Comparison of ENCODE assay signal across 20 cellular contexts in the genomic region with DNA sequence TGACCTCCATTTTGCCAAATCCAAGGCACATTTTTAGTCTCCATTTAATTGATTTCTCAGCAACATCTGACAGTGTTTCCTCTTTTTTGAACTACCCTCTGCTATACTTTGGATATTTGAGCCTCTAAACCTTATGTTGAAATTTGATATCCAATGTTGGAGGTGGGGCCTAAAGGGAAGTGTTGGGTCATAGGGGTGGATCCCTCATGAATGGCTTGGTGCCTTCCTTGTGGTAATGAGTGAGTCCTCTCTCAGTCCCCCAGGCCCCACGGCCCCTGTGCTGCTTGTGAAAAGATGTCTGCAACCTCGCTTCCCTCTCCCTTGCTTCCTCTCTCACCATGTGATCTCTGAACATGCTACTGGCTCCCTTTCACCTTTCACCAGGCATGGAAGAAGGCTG.
DNase-seq lines count a peak whose midpoint lies in the region; ATAC-seq, FAIRE-seq and TF ChIP-seq lines count a peak whose summit lies in the region.
"Had no signal": no experiment of that assay in that cellular context is flagged by ENCODE, and none has a peak within 500 bp of the region (broad histone marks: within the 10 kb centered on the region; RNA-seq: fewer than 3 reads in every experiment).

No MANE protein-coding gene starts in this region.

- WGBS in H1 (ENCODE audit: extremely low coverage in 1 of 2, insufficient coverage in 1 of 2, insufficient read length in 1 of 2, insufficient replicate concordance in 2 of 2, low coverage in 1 of 2, low lambda C conversion rate in 2 of 2, missing lambda C conversion rate in 1 of 2), 2 experiments: 100% methylated on average over 2 of the region's 2 CpGs; no CpG with 5 or more reads in 1 of the 2 experiments
- 52 to 54% methylated on average over 2 of the region's 2 CpGs for WGBS in esophagus squamous epithelium, 2 donors

- no peak overlapping the region for H3K14ac ChIP-seq in H1 (ENCODE audit: insufficient read length)

- H3K23me2 ChIP-seq in H1 (ENCODE audit: low read depth, low read length): no peaks in the 10 kb centered on the region

- H3K4me1 ChIP-seq in H1 (replicated peaks in 1 of 4; ENCODE audit: control insufficient read depth in 3 of 4, insufficient read depth in 4 of 4, low read length in 3 of 4): no peaks in the 10 kb centered on the region
- no peaks in the 10 kb centered on the region for H3K4me1 ChIP-seq in esophagus squamous epithelium

- intact Hi-C loops in esophagus squamous epithelium (cut with DNase I): no loop called here

- H2BK12ac ChIP-seq in H1 (ENCODE audit: low read depth, low read length): no peak overlapping the region

- CTCF ChIA-PET in H1 (lab: Charles Lee; ENCODE audit: partially characterized antibody): no interaction called here

- H3K4me2 ChIP-seq in H1 (ENCODE audit: insufficient read depth in 1 of 2, low read depth in 2 of 2, low read length in 2 of 2): no peak overlapping the region

- H3K27me3 ChIP-seq in H1 (replicated peaks in 1 of 4; ENCODE audit: control insufficient read depth in 3 of 4, extremely low read depth in 1 of 4, insufficient read depth in 3 of 4, low read length in 3 of 4) (no peaks in the 10 kb centered on the region), esophagus squamous epithelium (no peaks in the 10 kb centered on the region)

- no peak overlapping the region for H2AK5ac ChIP-seq in H1 (ENCODE audit: low read depth, low read length)

- H3K9ac ChIP-seq in H1 (replicated peaks in 1 of 4; ENCODE audit: extremely low read depth in 1 of 4, low read depth in 3 of 4, low read length in 3 of 4): no peak overlapping the region

- H2BK120ac ChIP-seq in H1 (replicated peaks; ENCODE audit: low read depth, low read length): no peak overlapping the region

- no peak overlapping the region for H3K27ac ChIP-seq in H1 (ENCODE audit: low read depth, low read length)
- H3K27ac ChIP-seq in esophagus squamous epithelium: no peak overlapping the region

- ATAC-seq in GM21360 (IDR thresholded peaks at IDR 0.05; ENCODE audit: unreplicated experiment): no peak
- ATAC-seq: Panc1, Right ventricle myocardium inferior, SK-N-SH treated with all-trans-retinoic acid at 6 μM for 48 hours had no signal

- no peak overlapping the region for H3K4ac ChIP-seq in H1 (replicated peaks; ENCODE audit: insufficient read length, low read depth, low read length)

- no peaks in the 10 kb centered on the region for H3K79me2 ChIP-seq in H1 (ENCODE audit: control insufficient read depth in 1 of 2, insufficient read depth in 2 of 2, low read length in 2 of 2)

- H3K23ac ChIP-seq in H1 (ENCODE audit: insufficient read length): no peak overlapping the region

- H4K5ac ChIP-seq in H1 (ENCODE audit: insufficient read length, low read depth, low read length): no peak overlapping the region

- H3K36me3 ChIP-seq in H1 (ENCODE audit: control insufficient read depth in 2 of 4, insufficient read depth in 4 of 4, low read length in 3 of 4) (no peaks in the 10 kb centered on the region), esophagus squamous epithelium (no peaks in the 10 kb centered on the region)

- no peak overlapping the region for H3K18ac ChIP-seq in H1 (ENCODE audit: extremely low read depth, low read length)

- DNase-seq in NOMO-1 (lab: John Stamatoyannopoulos, UW; ENCODE audit: unreplicated experiment in 2 of 2) (peak; percentile 19 to 36), NOMO-1 treated with dmso at 0.1 percent for 144 hours (lab: John Stamatoyannopoulos, UW; ENCODE audit: unreplicated experiment) (no peak), Kasumi-1 (lab: John Stamatoyannopoulos, UW) (peak; percentile 6 to 32), NCI-H2171 treated with DMSO at 0.1 percent for 48 hours (lab: John Stamatoyannopoulos, UW) (peak; percentile 50), H1 (ENCODE audit: low read depth in 1 of 2, low spot score in 2 of 2) (no peak), esophagus squamous epithelium (lab: John Stamatoyannopoulos, UW) (no peak), NCI-H345 treated with DMSO at 0.1 percent for 48 hours (lab: John Stamatoyannopoulos, UW; ENCODE audit: unreplicated experiment) (no peak)
- DNase-seq: COR-L47; DMS53; HCEC 1CT; NCI-H1417; NCI-H2029; NCI-H226; NCI-H526 treated with DMSO at 0.1 percent for 48 hours; NK-92 treated with Interleukin-12 subunit alpha and Interleukin-12 subunit beta, amount 100 ng/mL, for 24 hours had no signal

- TF ChIP-seq POLR2A in H1 (IDR thresholded peaks at IDR 0.05; ENCODE audit: control extremely low read depth in 1 of 2, low read depth in 2 of 2, low read length in 2 of 2): no peak
- TF ChIP-seq POLR2A in esophagus squamous epithelium (IDR thresholded peaks at IDR 0.05): no peak

- H2BK20ac ChIP-seq in H1 (ENCODE audit: low read length): no peak overlapping the region

- H2BK5ac ChIP-seq in H1 (ENCODE audit: low read depth, low read length): no peak overlapping the region

- H3K56ac ChIP-seq in H1 (replicated peaks; ENCODE audit: insufficient read length, low read depth, low read length): no peak overlapping the region

- H3K4me3 ChIP-seq in H1 (ENCODE audit: extremely low read depth in 1 of 4, insufficient read depth in 2 of 4, low read depth in 3 of 4, low read length in 4 of 4) (no peak overlapping the region), esophagus squamous epithelium (no peak overlapping the region)

- no peak overlapping the region for H4K91ac ChIP-seq in H1 (replicated peaks; ENCODE audit: insufficient read length, low read length)

- no peak overlapping the region for H4K8ac ChIP-seq in H1 (ENCODE audit: extremely low read depth, insufficient read depth, low read length)

- TF ChIP-seq CTCF in H1 (IDR thresholded peaks at IDR 0.05; ENCODE audit: control extremely low read depth in 1 of 3, insufficient read depth in 1 of 3, low read depth in 1 of 3, low read length in 3 of 3) (no peak), esophagus squamous epithelium (IDR thresholded peaks at IDR 0.05) (no peak)

- H4K20me1 ChIP-seq in H1 (replicated peaks in 1 of 2; ENCODE audit: control insufficient read depth in 1 of 2, insufficient read depth in 2 of 2, low read length in 2 of 2): no peaks in the 10 kb centered on the region

- POLR2A ChIA-PET in H1 (lab: Charles Lee; ENCODE audit: partially characterized antibody): no interaction called here

- no peak for FAIRE-seq in H1 (lab: Jason Lieb, UNC)
- FAIRE-seq: A204.1 had no signal

- peak overlapping the region; percentile 47; the same call in 1 of the 2 replicates for H2AFZ ChIP-seq in H1 (ENCODE audit: low read length)

- H3K9me3 ChIP-seq in H1 (ENCODE audit: insufficient read depth in 2 of 2, low read depth in 1 of 2, low read length in 1 of 2) (no peaks in the 10 kb centered on the region), esophagus squamous epithelium (no peaks in the 10 kb centered on the region)

- TF ChIP-seq RAD21 in H1 (IDR thresholded peaks at IDR 0.05 in 1 of 2, conservative IDR thresholded peaks at IDR 0.05 in 1 of 2; ENCODE audit: low read depth in 2 of 2, low read length in 2 of 2): no peak

- no peaks in the 10 kb centered on the region for H3K79me1 ChIP-seq in H1 (ENCODE audit: low read depth, low read length)

- H2BK15ac ChIP-seq in H1 (ENCODE audit: low read length): no peak overlapping the region

- no peak for TF ChIP-seq EP300 in H1 (IDR thresholded peaks at IDR 0.05; ENCODE audit: borderline replicate concordance in 1 of 2, low read depth in 2 of 2, low read length in 2 of 2)

TF ChIP-seq in H1, 55 proteins besides CTCF, POLR2A, EP300 and RAD21:
- no peak for TF ChIP-seq RBBP5 (IDR thresholded peaks at IDR 0.05; ENCODE audit: borderline replicate concordance, low read depth, low read length)
- TF ChIP-seq YY1 (IDR thresholded peaks at IDR 0.05; ENCODE audit: low read depth, low read length): no peak
- TF ChIP-seq, protein P1, sequence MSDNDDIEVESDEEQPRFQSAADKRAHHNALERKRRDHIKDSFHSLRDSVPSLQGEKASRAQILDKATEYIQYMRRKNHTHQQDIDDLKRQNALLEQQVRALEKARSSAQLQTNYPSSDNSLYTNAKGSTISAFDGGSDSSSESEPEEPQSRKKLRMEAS (IDR thresholded peaks at IDR 0.05): no peak
- TF ChIP-seq E2F6 (IDR thresholded peaks at IDR 0.05): no peak
- no peak for TF ChIP-seq KDM4A (IDR thresholded peaks at IDR 0.05; ENCODE audit: low read depth, low read length, severe bottlenecking)
- TF ChIP-seq SIRT6 (IDR thresholded peaks at IDR 0.05; ENCODE audit: low read length): no peak
- no peak for TF ChIP-seq HDAC2 (IDR thresholded peaks at IDR 0.05; ENCODE audit: borderline replicate concordance in 1 of 2, low read depth in 2 of 2, low read length in 2 of 2)
- no peak for TF ChIP-seq HDAC6 (IDR thresholded peaks at IDR 0.05; ENCODE audit: low read depth, low read length)
- no peak for TF ChIP-seq SIN3A (conservative IDR thresholded peaks at IDR 0.05 in 1 of 2, IDR thresholded peaks at IDR 0.05 in 1 of 2; ENCODE audit: low read depth in 1 of 2, low read length in 2 of 2)
- no peak for TF ChIP-seq GABPA (IDR thresholded peaks at IDR 0.05; ENCODE audit: borderline replicate concordance, insufficient read depth, low read length)
- TF ChIP-seq FOSL1 (IDR thresholded peaks at IDR 0.05; ENCODE audit: insufficient read depth, low read depth, low read length): no peak

Comparison
In these comparisons a context has a peak if more than half of its experiments do, and no peak if none do; other contexts are left out.
1. DNase-seq: peak in NOMO-1 (2 of 2), Kasumi-1 (2 of 2) and NCI-H2171 treated with DMSO at 0.1 percent for 48 hours (single experiment); none in NOMO-1 treated with dmso at 0.1 percent for 144 hours (single experiment), H1 (0 of 2), esophagus squamous epithelium (single experiment) and NCI-H345 treated with DMSO at 0.1 percent for 48 hours (single experiment).